ENCODE assay signal across 9 cellular contexts in genomic region chr22:37607912-37608476, GRCh38. TPM values are rescaled to one million over a fixed set of nuclear protein-coding genes. Genes with fewer than 3 reads are reported as not detected.
DNase-seq lines count a peak whose midpoint lies in the region; TF ChIP-seq lines count a peak whose summit lies in the region.
"Had no signal": no experiment of that assay in that cellular context is flagged by ENCODE, and none has a peak within 500 bp of the region (broad histone marks: within the 10 kb centered on the region; RNA-seq: fewer than 3 reads in every experiment).

No MANE protein-coding gene starts in this region.

- 1 to 5% methylated on average over 13 to 18 of the region's 19 CpGs for WGBS in esophagus squamous epithelium, 2 donors
- no CpG with 5 or more reads among the region's 19 CpGs for WGBS in trophoblast cell (ENCODE audit: extremely low coverage, insufficient coverage, insufficient read length)

- no peaks in the 10 kb centered on the region for H3K9me3 ChIP-seq in SJSA1 (replicated peaks)
- no peaks in the 10 kb centered on the region for H3K9me3 ChIP-seq in esophagus squamous epithelium
- H3K9me3 ChIP-seq in trophoblast cell (ENCODE audit: insufficient read depth, low read depth, low read length): no peaks in the 10 kb centered on the region

- no peak for TF ChIP-seq CTCF in esophagus squamous epithelium (IDR thresholded peaks at IDR 0.05)

- H3K36me3 ChIP-seq in SJSA1: no peaks in the 10 kb centered on the region
- H3K36me3 ChIP-seq in esophagus squamous epithelium: no peaks in the 10 kb centered on the region
- H3K36me3 ChIP-seq in trophoblast cell (ENCODE audit: control insufficient read depth in 1 of 2, insufficient read depth in 2 of 2, low read length in 2 of 2): peaks cover 0 to 2% of the 10 kb centered on the region in 2 experiments

- H3K79me1 ChIP-seq in trophoblast cell (ENCODE audit: low read length): peaks cover 11% of the 10 kb centered on the region

- H2AK5ac ChIP-seq in trophoblast cell (ENCODE audit: low read length): no peak overlapping the region

- no peak overlapping the region for H2BK120ac ChIP-seq in trophoblast cell (ENCODE audit: insufficient read depth, low read length, poor library complexity)

- peak overlapping the region; percentile 91 for H2AFZ ChIP-seq in trophoblast cell (ENCODE audit: insufficient read depth, low read length, poor library complexity)

- H3K27ac ChIP-seq in SJSA1: peak overlapping the region; percentile 88
- H3K27ac ChIP-seq in esophagus squamous epithelium: peak overlapping the region; percentile 94 to 99 (median 96)
- H3K27ac ChIP-seq in trophoblast cell (ENCODE audit: low read depth, low read length): peak overlapping the region; percentile 99

- H4K91ac ChIP-seq in trophoblast cell (ENCODE audit: low read depth, low read length): peak overlapping the region; percentile 100

- DNase-seq in T-helper 1 cell: no peak
- no peak for DNase-seq in SJSA1 (ENCODE audit: low read depth in 1 of 2, low spot score in 2 of 2)
- no peak for DNase-seq in esophagus squamous epithelium (lab: John Stamatoyannopoulos, UW)
- DNase-seq in trophoblast cell: no peak
- no peak for DNase-seq in NCI-H446 treated with DMSO at 0.1 percent for 48 hours (lab: John Stamatoyannopoulos, UW)
- DNase-seq in GF-D8 (lab: John Stamatoyannopoulos, UW): no peak
- DNase-seq in SHP77 (lab: John Stamatoyannopoulos, UW): no peak

- H4K8ac ChIP-seq in trophoblast cell (ENCODE audit: low read depth, low read length): peak overlapping the region; percentile 98

- H3K4me1 ChIP-seq in SJSA1 (replicated peaks) (peaks cover 15% of the 10 kb centered on the region), esophagus squamous epithelium (peaks cover 34 to 73% (median 39%) of the 10 kb centered on the region in 3 donors), trophoblast cell (ENCODE audit: control insufficient read depth in 1 of 2, insufficient read depth in 2 of 2, low read length in 2 of 2) (peaks cover 5% of the 10 kb centered on the region in 2 experiments)

- no peaks in the 10 kb centered on the region for H3K36me3 Mint-ChIP-seq in T-helper 1 cell treated with Interleukin-12 subunit alpha and Interleukin-12 subunit beta and Interleukin-4 antibody, amounts not matched to agents 30 μg/mL and 1 μg/mL, for 36 hours (ENCODE audit: low read depth)

- H3K4me2 ChIP-seq in trophoblast cell (ENCODE audit: low read length): peak overlapping the region; percentile 90

- peak overlapping the region; percentile 97 for H3K27ac Mint-ChIP-seq in T-helper 1 cell treated with Interleukin-12 subunit alpha and Interleukin-12 subunit beta and Interleukin-4 antibody, amounts not matched to agents 30 μg/mL and 1 μg/mL, for 36 hours

- H3K4me1 Mint-ChIP-seq in T-helper 1 cell treated with Interleukin-12 subunit alpha and Interleukin-12 subunit beta and Interleukin-4 antibody, amounts not matched to agents 30 μg/mL and 1 μg/mL, for 36 hours (ENCODE audit: low read depth): peaks cover 44% of the 10 kb centered on the region

- H4K12ac ChIP-seq in trophoblast cell (ENCODE audit: low read depth, low read length): peak overlapping the region; percentile 98

- peak overlapping the region; percentile 99 for H2BK5ac ChIP-seq in trophoblast cell (ENCODE audit: low read depth, low read length, poor library complexity)

- H3K4me3 ChIP-seq in SJSA1: peak overlapping the region; percentile 84
- H3K4me3 ChIP-seq in esophagus squamous epithelium: peak overlapping the region; percentile 80 to 98 (median 91)
- peak overlapping the region; percentile 92 for H3K4me3 ChIP-seq in trophoblast cell (ENCODE audit: low read depth, low read length)

- H3K27me3 Mint-ChIP-seq in T-helper 1 cell treated with Interleukin-12 subunit alpha and Interleukin-12 subunit beta and Interleukin-4 antibody, amounts not matched to agents 30 μg/mL and 1 μg/mL, for 36 hours (ENCODE audit: low read depth): peaks cover 5% of the 10 kb centered on the region

- peaks cover 8% of the 10 kb centered on the region for H3K79me2 ChIP-seq in trophoblast cell (ENCODE audit: control insufficient read depth, insufficient read depth, low read length, poor library complexity)

- peak overlapping the region; percentile 99 for H3K18ac ChIP-seq in trophoblast cell (ENCODE audit: low read length)

- no peak for TF ChIP-seq POLR2A in esophagus squamous epithelium (IDR thresholded peaks at IDR 0.05)

- H3K4me3 Mint-ChIP-seq in T-helper 1 cell treated with Interleukin-12 subunit alpha and Interleukin-12 subunit beta and Interleukin-4 antibody, amounts not matched to agents 30 μg/mL and 1 μg/mL, for 36 hours: peak overlapping the region; percentile 84

- H3K9me3 Mint-ChIP-seq in T-helper 1 cell treated with Interleukin-12 subunit alpha and Interleukin-12 subunit beta and Interleukin-4 antibody, amounts not matched to agents 30 μg/mL and 1 μg/mL, for 36 hours: no peaks in the 10 kb centered on the region

- no peak overlapping the region for H3K9ac ChIP-seq in trophoblast cell (ENCODE audit: low read length)

- no peak overlapping the region for H3K23ac ChIP-seq in trophoblast cell (ENCODE audit: low read length)

- intact Hi-C loops in esophagus squamous epithelium (cut with DNase I): loop anchor here (5.0 kb wide), 1 partner anchor 46 kb away; the partner anchor contains the start of gene CDC42EP1

- no peak overlapping the region for H2BK12ac ChIP-seq in trophoblast cell (ENCODE audit: low read length)

- peak overlapping the region; percentile 45 for H3K14ac ChIP-seq in trophoblast cell (ENCODE audit: low read length)

- H3K4ac ChIP-seq in trophoblast cell (ENCODE audit: low read depth, low read length): peak overlapping the region; percentile 92

- H3K27me3 ChIP-seq in SJSA1 (replicated peaks) (0 out of 2 replicates have a peak, but pooled peaks cover 7% of the 10 kb centered on the region), esophagus squamous epithelium (no peaks in the 10 kb centered on the region), trophoblast cell (ENCODE audit: insufficient read depth, low read length) (no peaks in the 10 kb centered on the region)

RNA-seq across cellular contexts. Expression of gene GGA1, which starts 0.6 kb away (rescaled TPM):
- total RNA-seq in SJSA1 (2014; rRNA removed; shearing (Covaris generic)): 22.6 and 34.9 TPM in 2 replicates
- total RNA-seq in esophagus squamous epithelium: 10 to 100 TPM; 32.2 to 54.3 (median 39.5) TPM
- 31.8 and 32.0 TPM in 2 replicates for polyA plus RNA-seq in trophoblast cell (2013)

RNA-seq across cellular contexts. Expression of gene LGALS2, which starts 28.1 kb away (rescaled TPM):
- total RNA-seq in SJSA1 (2014; rRNA removed; shearing (Covaris generic)): not detected in 2 replicates
- total RNA-seq in esophagus squamous epithelium: not detected
- polyA plus RNA-seq in trophoblast cell (2013): not detected in 2 replicates
- total RNA-seq: glomerular endothelial cell had no signal

RNA-seq across cellular contexts. Expression of gene SH3BP1, which starts 31.5 kb away (rescaled TPM):
- total RNA-seq in SJSA1 (2014; rRNA removed; shearing (Covaris generic)): 8.2 and 13.6 TPM in 2 replicates
- 10 to 100 TPM; 33.8 to 53.4 (median 42.0) TPM for total RNA-seq in esophagus squamous epithelium
- polyA plus RNA-seq in trophoblast cell (2013): 34.1 and 35.7 TPM in 2 replicates

RNA-seq across cellular contexts. Expression of gene CDC42EP1, which starts 47.7 kb away (rescaled TPM):
- total RNA-seq in SJSA1 (2014; rRNA removed; shearing (Covaris generic)): 21.5 and 22.3 TPM in 2 replicates
- 10 to 100 TPM; 40.6 to 89.4 (median 53.8) TPM for total RNA-seq in esophagus squamous epithelium
- polyA plus RNA-seq in trophoblast cell (2013): 191 and 202 TPM in 2 replicates

RNA-seq across cellular contexts. Expression of gene PDXP, which starts 50.5 kb away (rescaled TPM):
- 47.1 and 47.7 TPM in 2 replicates for total RNA-seq in SJSA1 (2014; rRNA removed; shearing (Covaris generic))
- 1 to 10 TPM; 2.3 to 4.1 (median 2.9) TPM for total RNA-seq in esophagus squamous epithelium
- 5.5 and 5.8 TPM in 2 replicates for polyA plus RNA-seq in trophoblast cell (2013)
